ENCODE assay signal across 14 cellular contexts in the genomic region with DNA sequence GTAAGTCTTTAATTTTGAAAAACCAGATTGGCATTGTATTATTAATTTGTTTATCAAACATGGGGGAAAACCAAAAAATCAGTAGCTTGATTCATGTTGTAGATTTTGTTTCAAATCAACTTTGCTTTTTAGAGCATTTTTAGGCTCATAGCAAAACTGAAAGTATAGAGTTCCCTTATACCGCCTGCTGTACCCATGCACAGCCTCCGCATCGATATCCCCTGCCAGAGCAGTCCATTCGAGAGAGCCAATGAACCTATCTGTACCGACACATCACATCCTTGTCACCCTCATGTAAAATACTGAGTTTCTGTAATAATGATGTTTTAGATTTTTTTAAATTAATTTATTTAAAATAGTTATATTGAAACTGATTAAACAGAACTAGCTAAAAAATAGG. TPM values are rescaled to one million over a fixed set of nuclear protein-coding genes. Genes with fewer than 3 reads are reported as not detected.
A peak's percentile ranks its signal among the peaks of the same experiment; 100 is the strongest.
DNase-seq lines count a peak whose midpoint lies in the region; ATAC-seq and TF ChIP-seq lines count a peak whose summit lies in the region.
"Had no signal": no experiment of that assay in that cellular context is flagged by ENCODE, and none has a peak within 500 bp of the region (broad histone marks: within the 10 kb centered on the region; RNA-seq: fewer than 3 reads in every experiment).

No MANE protein-coding gene starts in this region.

- H3K27me3 ChIP-seq in Peyer's patch = no peaks in the 10 kb centered on the region
- no peaks in the 10 kb centered on the region for H3K27me3 ChIP-seq in right atrium auricular region
- H3K27me3 ChIP-seq in HAP-1 (ENCODE audit: low read depth) = no peaks in the 10 kb centered on the region
- H3K27me3 ChIP-seq: foreskin keratinocyte, suprapubic skin had no signal

- H3K4me3 Mint-ChIP-seq in activated naive CD8-positive, alpha-beta T cell treated with anti-CD3 and anti-CD28 coated beads, Interleukin-2, amount 50 U/mL, for 24 hours = no peak overlapping the region

- H3K27me3 Mint-ChIP-seq in activated naive CD8-positive, alpha-beta T cell treated with anti-CD3 and anti-CD28 coated beads, Interleukin-2, amount 50 U/mL, for 24 hours = no peaks in the 10 kb centered on the region

- peaks cover 0 to 96% (median 3%) of the 10 kb centered on the region in 3 donors for H3K36me3 ChIP-seq in Peyer's patch
- H3K36me3 ChIP-seq in right atrium auricular region = peaks cover 41% of the 10 kb centered on the region
- H3K36me3 ChIP-seq in HAP-1 (replicated peaks) = peaks cover 52% of the 10 kb centered on the region

- no peak overlapping the region for H3K27ac Mint-ChIP-seq in activated naive CD8-positive, alpha-beta T cell treated with anti-CD3 and anti-CD28 coated beads, Interleukin-2, amount 50 U/mL, for 24 hours

- H3K4me1 Mint-ChIP-seq in activated naive CD8-positive, alpha-beta T cell treated with anti-CD3 and anti-CD28 coated beads, Interleukin-2, amount 50 U/mL, for 24 hours = peaks cover 7% of the 10 kb centered on the region

- in situ Hi-C loops in HAP-1 (cut with MboI; ENCODE audit: low sequenced_read_pairs) = no loop called here

- H3K27ac ChIP-seq in Peyer's patch (no peak overlapping the region), right atrium auricular region (no peak overlapping the region)
- H3K27ac ChIP-seq: foreskin keratinocyte, HL-60, suprapubic skin had no signal

- H3K4me1 ChIP-seq in Peyer's patch (no peaks in the 10 kb centered on the region), right atrium auricular region (peaks cover 0 to 3% of the 10 kb centered on the region in 2 donors), HAP-1 (no peaks in the 10 kb centered on the region)
- H3K4me1 ChIP-seq: foreskin keratinocyte, suprapubic skin had no signal

- TF ChIP-seq CTCF in Peyer's patch (IDR thresholded peaks at IDR 0.05) = no peak
- TF ChIP-seq CTCF in right atrium auricular region (IDR thresholded peaks at IDR 0.05) = no peak

- no peaks in the 10 kb centered on the region for H3K9me3 Mint-ChIP-seq in activated naive CD8-positive, alpha-beta T cell treated with anti-CD3 and anti-CD28 coated beads, Interleukin-2, amount 50 U/mL, for 24 hours

- DNase-seq in activated naive CD8-positive, alpha-beta T cell treated with anti-CD3 and anti-CD28 coated beads, Interleukin-2, amount 50 U/mL, for 24 hours = no peak
- DNase-seq in NCI-H1048 (lab: John Stamatoyannopoulos, UW) = no peak
- DNase-seq in Peyer's patch = no peak
- no peak for DNase-seq in right atrium auricular region (ENCODE audit: low spot score)
- DNase-seq in HAP-1 (ENCODE audit: low spot score in 2 of 2) = no peak
- DNase-seq: foreskin keratinocyte; NCI-H1417 treated with DMSO at 0.1 percent for 48 hours; stimulated activated CD4-positive, alpha-beta T cell treated with anti-CD3 and anti-CD28 coated beads, Interleukin-1b, Interleukin-23, amount 100 ng/mL, for 48 hours; T1000 had no signal

- no peak for TF ChIP-seq POLR2A in Peyer's patch (IDR thresholded peaks at IDR 0.05)

- H3K9me3 ChIP-seq in Peyer's patch = no peaks in the 10 kb centered on the region
- no peaks in the 10 kb centered on the region for H3K9me3 ChIP-seq in right atrium auricular region
- no peaks in the 10 kb centered on the region for H3K9me3 ChIP-seq in HAP-1
- H3K9me3 ChIP-seq: suprapubic skin had no signal

- no peak overlapping the region for H3K4me3 ChIP-seq in Peyer's patch
- H3K4me3 ChIP-seq in right atrium auricular region = no peak overlapping the region
- H3K4me3 ChIP-seq in HAP-1 = no peak overlapping the region
- H3K4me3 ChIP-seq: suprapubic skin had no signal

- ATAC-seq in GM18502 (IDR thresholded peaks at IDR 0.05; ENCODE audit: poor library complexity, unreplicated experiment) (peak; percentile 83), GM21447 (IDR thresholded peaks at IDR 0.05; ENCODE audit: unreplicated experiment) (peak; percentile 85), HG03175 (IDR thresholded peaks at IDR 0.05; ENCODE audit: unreplicated experiment) (peak; percentile 85)
- ATAC-seq in activated naive CD8-positive, alpha-beta T cell treated with anti-CD3 and anti-CD28 coated beads, Interleukin-2, amount 50 U/mL, for 24 hours = peak; percentile 52
- ATAC-seq: foreskin keratinocyte had no signal

- H3K36me3 Mint-ChIP-seq in activated naive CD8-positive, alpha-beta T cell treated with anti-CD3 and anti-CD28 coated beads, Interleukin-2, amount 50 U/mL, for 24 hours (ENCODE audit: low read depth) = peaks cover 41% of the 10 kb centered on the region

RNA-seq across cellular contexts. Expression of a gene that starts 16.2 kb away (rescaled TPM):
- total RNA-seq in Peyer's patch = 10 to 100 TPM in 2 of 4 donors, 1 to 10 TPM in 2; 9.0 to 33.8 (median 14.6) TPM
- 10 to 100 TPM; 43.8 to 46.7 TPM for total RNA-seq in right atrium auricular region
